In genomic region chr1:150061632-150062101, GRCh38 we compare ENCODE assay signal across 13 cellular contexts. TPM values are rescaled to one million over a fixed set of nuclear protein-coding genes. Genes with fewer than 3 reads are reported as not detected.
DNase-seq lines count a peak whose midpoint lies in the region; ATAC-seq and TF ChIP-seq lines count a peak whose summit lies in the region.
"Had no signal": no experiment of that assay in that cellular context is flagged by ENCODE, and none has a peak within 500 bp of the region (broad histone marks: within the 10 kb centered on the region; RNA-seq: fewer than 3 reads in every experiment).

No MANE protein-coding gene starts in this region.

- in situ Hi-C loops in mammary epithelial cell (cut with MboI; ENCODE audit: low sequenced_read_pairs in 2 of 2) (no loop called here), G401 (cut with HindIII; ENCODE audit: low sequenced_read_pairs) (loop anchor here (25.0 kb wide), 1 partner anchor 174 kb away; the partner anchor contains the start of gene BOLA1)

- H3K36me3 ChIP-seq in mammary epithelial cell (ENCODE audit: insufficient read depth, low read length) (no peaks in the 10 kb centered on the region), left lung (no peaks in the 10 kb centered on the region)

- no peak for TF ChIP-seq CTCF in mammary epithelial cell (conservative IDR thresholded peaks at IDR 0.05 in 1 of 2, IDR thresholded peaks at IDR 0.05 in 1 of 2; ENCODE audit: extremely low read depth in 1 of 2, insufficient read depth in 1 of 2, low read depth in 1 of 2, low read length in 2 of 2)
- no peak for TF ChIP-seq CTCF in left lung (IDR thresholded peaks at IDR 0.05)

- H3K4me3 ChIP-seq in mammary epithelial cell (replicated peaks in 1 of 3; ENCODE audit: insufficient read depth in 1 of 3, low read depth in 2 of 3, low read length in 3 of 3): no peak overlapping the region
- H3K4me3 ChIP-seq in left lung: no peak overlapping the region

- H3K36me3 Mint-ChIP-seq in activated T-cell treated with anti-CD3 and anti-CD28 coated beads, Interleukin-2, amount 50 U/mL, for 24 hours (ENCODE audit: low read depth): peaks cover 1% of the 10 kb centered on the region

- H3K9me3 Mint-ChIP-seq in activated T-cell treated with anti-CD3 and anti-CD28 coated beads, Interleukin-2, amount 50 U/mL, for 24 hours: no peaks in the 10 kb centered on the region
- H3K9me3 Mint-ChIP-seq: endodermal cell had no signal

- WGBS in mammary epithelial cell (ENCODE audit: low coverage, missing lambda C conversion rate): 7% methylated on average over 3 of the region's 3 CpGs

- no peak overlapping the region for H2AFZ ChIP-seq in mammary epithelial cell (ENCODE audit: low read depth, low read length)

- no peaks in the 10 kb centered on the region for H4K20me1 ChIP-seq in mammary epithelial cell (ENCODE audit: insufficient read depth, low read length)

- H3K27ac Mint-ChIP-seq in activated T-cell treated with anti-CD3 and anti-CD28 coated beads, Interleukin-2, amount 50 U/mL, for 24 hours: no peak overlapping the region
- H3K27ac Mint-ChIP-seq: endodermal cell had no signal

- no peak overlapping the region for H3K9ac ChIP-seq in mammary epithelial cell (ENCODE audit: insufficient read depth, low read length)

- no peaks in the 10 kb centered on the region for H3K27me3 Mint-ChIP-seq in activated T-cell treated with anti-CD3 and anti-CD28 coated beads, Interleukin-2, amount 50 U/mL, for 24 hours

- CTCF ChIA-PET in mammary epithelial cell (lab: Charles Lee; ENCODE audit: low non-redundant PET): no interaction called here

- H3K27me3 ChIP-seq in mammary epithelial cell (ENCODE audit: insufficient read depth, low read length): no peaks in the 10 kb centered on the region
- no peaks in the 10 kb centered on the region for H3K27me3 ChIP-seq in left lung

- H3K4me1 ChIP-seq in mammary epithelial cell (ENCODE audit: insufficient read depth, low read length) (peaks cover 19% of the 10 kb centered on the region), left lung (peaks cover 0 to 23% of the 10 kb centered on the region in 2 donors)

- peak; percentile 38 for ATAC-seq in left lung

- intact Hi-C loops in mammary epithelial cell (cut with micrococcal nuclease): no loop called here
- intact Hi-C loops in left lung (cut with DNase I): no loop called here

- dilution Hi-C loops in mammary epithelial cell (cut with HindIII; ENCODE audit: low sequenced_read_pairs): loop anchor here (5.0 to 25.0 kb wide), 2 partner anchors 104 to 174 kb away; partner anchors contain the start of gene BOLA1

- H3K79me2 ChIP-seq in mammary epithelial cell (ENCODE audit: insufficient read depth, low read length): peaks cover 6% of the 10 kb centered on the region

- no peak overlapping the region for H3K4me3 Mint-ChIP-seq in activated T-cell treated with anti-CD3 and anti-CD28 coated beads, Interleukin-2, amount 50 U/mL, for 24 hours
- H3K4me3 Mint-ChIP-seq: endodermal cell had no signal

- H3K9me3 ChIP-seq in mammary epithelial cell (replicated peaks; ENCODE audit: insufficient read depth, low read length) (no peaks in the 10 kb centered on the region), left lung (no peaks in the 10 kb centered on the region)

- peaks cover 12% of the 10 kb centered on the region for H3K4me1 Mint-ChIP-seq in activated T-cell treated with anti-CD3 and anti-CD28 coated beads, Interleukin-2, amount 50 U/mL, for 24 hours (ENCODE audit: low read depth)

- BruUV-seq in mammary epithelial cell (replicated peaks; lab: Mats Ljungman, UMichigan): no TSS peak

- no peak overlapping the region for H3K27ac ChIP-seq in mammary epithelial cell (ENCODE audit: insufficient read depth, low read depth, low read length)
- no peak overlapping the region for H3K27ac ChIP-seq in left lung

- DNase-seq in A172 (ENCODE audit: low spot score) (peak; percentile 97), HPDE6-E6E7 (ENCODE audit: extremely low spot score) (peak; percentile 8), mammary epithelial cell (peak; percentile 85), left lung (no peak), DMS53 treated with DMSO at 0.1 percent for 48 hours (lab: John Stamatoyannopoulos, UW; ENCODE audit: unreplicated experiment) (no peak), activated T-cell treated with anti-CD3 and anti-CD28 coated beads for 4 hours (no peak), G401 (ENCODE audit: low spot score) (no peak)
- no peak for DNase-seq in activated T-cell treated with anti-CD3 and anti-CD28 coated beads, Interleukin-2, amount 50 U/mL, for 24 hours
- DNase-seq: activated CD4-positive, alpha-beta T cell treated with anti-CD3 and anti-CD28 coated beads for 4 hours; activated naive CD4-positive, alpha-beta T cell treated with Interleukin-2 at 50 U/mL for 16 hours; endodermal cell; NCI-H2081 treated with DMSO at 0.1 percent for 48 hours; SHP77 had no signal

- peak overlapping the region; percentile 22 for H3K4me2 ChIP-seq in mammary epithelial cell (ENCODE audit: insufficient read depth, low read depth, low read length)

RNA-seq across cellular contexts. Expression of gene VPS45, which starts 5.9 kb away (rescaled TPM):
- 57.5 and 72.8 TPM in 2 replicates for total RNA-seq in A172 (2014; rRNA removed; shearing (Covaris generic))
- total RNA-seq in mammary epithelial cell: 10 to 100 TPM; 30.0 to 42.2 TPM
- polyA plus RNA-seq in mammary epithelial cell: 23.0 TPM
- 36.9 TPM for polyA minus RNA-seq in mammary epithelial cell
- total RNA-seq in left lung: 10 to 100 TPM; 36.7 to 41.7 TPM
- 35.3 and 43.2 TPM in 2 replicates for total RNA-seq in G401 (2014; rRNA removed; shearing (Covaris generic))

RNA-seq across cellular contexts. Expression of gene OTUD7B, which starts 51.1 kb away (rescaled TPM):
- 15.6 and 19.7 TPM in 2 replicates for total RNA-seq in A172 (2014; rRNA removed; shearing (Covaris generic))
- total RNA-seq in mammary epithelial cell (10 to 100 TPM; 14.3 to 21.6 TPM), left lung (10 to 100 TPM; 20.9 to 31.7 TPM)
- polyA plus RNA-seq in mammary epithelial cell: 5.9 TPM
- polyA minus RNA-seq in mammary epithelial cell: 31.0 TPM
- total RNA-seq in G401 (2014; rRNA removed; shearing (Covaris generic)): 6.0 and 11.9 TPM in 2 replicates

Comparison
In these comparisons a context has a peak if more than half of its experiments do, and no peak if none do; other contexts are left out.
1. DNase-seq: peak in A172 (single experiment), HPDE6-E6E7 (single experiment) and mammary epithelial cell (single experiment); none in left lung (0 of 2), DMS53 treated with DMSO at 0.1 percent for 48 hours (single experiment), activated T-cell treated with anti-CD3 and anti-CD28 coated beads for 4 hours (single experiment), G401 (single experiment) and activated T-cell treated with anti-CD3 and anti-CD28 coated beads, Interleukin-2, amount 50 U/mL, for 24 hours (single experiment).